Comparison of ENCODE assay signal across 1 cellular context in genomic region chr22:43888740-43889139, GRCh38.
A peak's percentile ranks its signal among the peaks of the same experiment; 100 is the strongest.
TF ChIP-seq lines count a peak whose summit lies in the region.

No MANE protein-coding gene starts in this region.

TF ChIP-seq in K562, 482 proteins besides CTCF, POLR2A, EP300 and RAD21:
- peak; percentile 50 for TF ChIP-seq RBM25 (IDR thresholded peaks at IDR 0.05; ENCODE audit: low read depth, low read length, severe bottlenecking)
- no peak for TF ChIP-seq ZBTB17 (CRISPR knock-in tag; IDR thresholded peaks at IDR 0.05)
- TF ChIP-seq SMARCE1 (IDR thresholded peaks at IDR 0.05), result no peak
- TF ChIP-seq ZFP36 (IDR thresholded peaks at IDR 0.05; ENCODE audit: low read depth, low read length, partially characterized antibody), result peak; percentile 13
- TF ChIP-seq ZNF511 (CRISPR knock-in tag; IDR thresholded peaks at IDR 0.05), result no peak
- TF ChIP-seq ZNF121 (CRISPR knock-in tag; conservative IDR thresholded peaks at IDR 0.05), result no peak
- TF ChIP-seq ESRRB (CRISPR knock-in tag; IDR thresholded peaks at IDR 0.05; ENCODE audit: borderline replicate concordance), result no peak
